14 cellular contexts compared by ENCODE assay signal in genomic region chr21:41427556-41427955, GRCh38. TPM values are rescaled to one million over a fixed set of nuclear protein-coding genes. Genes with fewer than 3 reads are reported as not detected.
DNase-seq lines count a peak whose midpoint lies in the region; ATAC-seq and TF ChIP-seq lines count a peak whose summit lies in the region.
"Had no signal": no experiment of that assay in that cellular context is flagged by ENCODE, and none has a peak within 500 bp of the region (broad histone marks: within the 10 kb centered on the region; RNA-seq: fewer than 3 reads in every experiment).

No MANE protein-coding gene starts in this region.

- no peak overlapping the region for H3K4ac ChIP-seq in H9 (ENCODE audit: low read depth, low read length)

- no peak overlapping the region for H3K27ac Mint-ChIP-seq in H9
- H3K27ac Mint-ChIP-seq in activated naive CD8-positive, alpha-beta T cell treated with anti-CD3 and anti-CD28 coated beads, Interleukin-2, amount 50 U/mL, for 24 hours = peak overlapping the region; percentile 49
- H3K27ac Mint-ChIP-seq in stimulated activated effector memory CD8-positive, alpha-beta T cell treated with anti-CD3 and anti-CD28 coated beads, Interleukin-12 subunit alpha, Interleukin-12 subunit beta, amount 100 ng/mL, for 72 hours = no peak overlapping the region

- H3K4me2 ChIP-seq in H9 (ENCODE audit: insufficient read depth, insufficient read length, low read length) = no peak overlapping the region

- no peak overlapping the region for H4K8ac ChIP-seq in H9 (replicated peaks; ENCODE audit: insufficient read length, low read depth, low read length)

- no peak overlapping the region for H3K4me3 Mint-ChIP-seq in H9
- peak overlapping the region; percentile 86 for H3K4me3 Mint-ChIP-seq in activated naive CD8-positive, alpha-beta T cell treated with anti-CD3 and anti-CD28 coated beads, Interleukin-2, amount 50 U/mL, for 24 hours
- peak overlapping the region; percentile 86 for H3K4me3 Mint-ChIP-seq in stimulated activated effector memory CD8-positive, alpha-beta T cell treated with anti-CD3 and anti-CD28 coated beads, Interleukin-12 subunit alpha, Interleukin-12 subunit beta, amount 100 ng/mL, for 72 hours

- no peaks in the 10 kb centered on the region for H4K20me1 ChIP-seq in H9 (ENCODE audit: control insufficient read depth, insufficient read depth, insufficient read length)

- no peaks in the 10 kb centered on the region; the same call in 1 of the 2 replicates for H3K4me1 ChIP-seq in H9 (ENCODE audit: insufficient read depth, low read length)

- H3K79me1 ChIP-seq in H9 (ENCODE audit: insufficient read depth, low read depth, low read length, poor library complexity, severe bottlenecking) = no peaks in the 10 kb centered on the region

- no peak overlapping the region for H3K56ac ChIP-seq in H9 (ENCODE audit: insufficient read length, low read depth, low read length)

- H3K14ac ChIP-seq in H9 (ENCODE audit: insufficient read depth, low read length) = no peak overlapping the region

- no peaks in the 10 kb centered on the region; a peak in 1 of 7 replicates for H3K36me3 Mint-ChIP-seq in H9 (ENCODE audit: insufficient read depth in 1 of 3, low read depth in 3 of 3)
- peaks cover 20% of the 10 kb centered on the region for H3K36me3 Mint-ChIP-seq in activated naive CD8-positive, alpha-beta T cell treated with anti-CD3 and anti-CD28 coated beads, Interleukin-2, amount 50 U/mL, for 24 hours (ENCODE audit: low read depth)
- peaks cover 14% of the 10 kb centered on the region for H3K36me3 Mint-ChIP-seq in stimulated activated effector memory CD8-positive, alpha-beta T cell treated with anti-CD3 and anti-CD28 coated beads, Interleukin-12 subunit alpha, Interleukin-12 subunit beta, amount 100 ng/mL, for 72 hours

- no peak overlapping the region for H4K5ac ChIP-seq in H9 (ENCODE audit: insufficient read length, low read depth, low read length)

- H2BK5ac ChIP-seq in H9 (ENCODE audit: insufficient read length, low read length) = no peak overlapping the region

- H3K4me1 Mint-ChIP-seq in H9 = peaks cover 17 to 18% of the 10 kb centered on the region in 2 experiments
- peaks cover 49% of the 10 kb centered on the region for H3K4me1 Mint-ChIP-seq in activated naive CD8-positive, alpha-beta T cell treated with anti-CD3 and anti-CD28 coated beads, Interleukin-2, amount 50 U/mL, for 24 hours
- H3K4me1 Mint-ChIP-seq in stimulated activated effector memory CD8-positive, alpha-beta T cell treated with anti-CD3 and anti-CD28 coated beads, Interleukin-12 subunit alpha, Interleukin-12 subunit beta, amount 100 ng/mL, for 72 hours = peaks cover 19% of the 10 kb centered on the region

- H3K79me2 ChIP-seq in H9 (ENCODE audit: insufficient read depth, low read length) = no peaks in the 10 kb centered on the region

- TF ChIP-seq CTCF in H9 (conservative IDR thresholded peaks at IDR 0.05) = no peak

- no peak overlapping the region for H2AFZ ChIP-seq in H9 (ENCODE audit: low read length)

- peaks cover 7% of the 10 kb centered on the region for H3K23me2 ChIP-seq in H9 (ENCODE audit: insufficient read length, low read depth, low read length, poor library complexity, severe bottlenecking)

- H2AK5ac ChIP-seq in H9 (ENCODE audit: insufficient read length, low read length) = no peak overlapping the region

- H3K23ac ChIP-seq in H9 (ENCODE audit: insufficient read length, low read depth, low read length) = no peak overlapping the region

- no peak overlapping the region for H3K18ac ChIP-seq in H9 (ENCODE audit: insufficient read length, low read depth, low read length)

- H3K27me3 Mint-ChIP-seq in H9 (ENCODE audit: low read depth) = peaks cover 44% of the 10 kb centered on the region
- H3K27me3 Mint-ChIP-seq in activated naive CD8-positive, alpha-beta T cell treated with anti-CD3 and anti-CD28 coated beads, Interleukin-2, amount 50 U/mL, for 24 hours = no peaks in the 10 kb centered on the region

- no peak for ATAC-seq in activated naive CD8-positive, alpha-beta T cell treated with anti-CD3 and anti-CD28 coated beads, Interleukin-2, amount 50 U/mL, for 24 hours
- ATAC-seq in stimulated activated effector memory CD8-positive, alpha-beta T cell treated with anti-CD3 and anti-CD28 coated beads, Interleukin-12 subunit alpha, Interleukin-12 subunit beta, amount 100 ng/mL, for 72 hours = no peak
- no peak for ATAC-seq in HG03565 (IDR thresholded peaks at IDR 0.05; ENCODE audit: unreplicated experiment)
- no peak for ATAC-seq in HG02852 (IDR thresholded peaks at IDR 0.05; ENCODE audit: unreplicated experiment)
- ATAC-seq in HG02798 (IDR thresholded peaks at IDR 0.05; ENCODE audit: poor library complexity, unreplicated experiment) = no peak

- peak; percentile 54 for DNase-seq in activated effector memory CD4-positive, alpha-beta T cell treated with anti-CD3 and anti-CD28 coated beads, Interleukin-2, amount 50 U/mL, for 16 hours
- no peak for DNase-seq in activated effector memory CD4-positive, alpha-beta T cell treated with Interleukin-2 at 50 U/mL for 16 hours
- DNase-seq in H9 = peak; percentile 19
- DNase-seq in activated naive CD8-positive, alpha-beta T cell treated with anti-CD3 and anti-CD28 coated beads, Interleukin-2, amount 50 U/mL, for 24 hours = no peak
- no peak for DNase-seq in stimulated activated effector memory CD8-positive, alpha-beta T cell treated with anti-CD3 and anti-CD28 coated beads, Interleukin-12 subunit alpha, Interleukin-12 subunit beta, amount 100 ng/mL, for 72 hours (ENCODE audit: low spot score in 2 of 2)
- DNase-seq: activated CD4-positive, CD25-positive, alpha-beta regulatory T cell treated with anti-CD3 and anti-CD28 coated beads, Interleukin-2, amount 50 U/mL, for 72 hours; DMS79; esophagus squamous epithelium; NCI-H1417 treated with DMSO at 0.1 percent for 48 hours; transverse colon had no signal

- H2BK120ac ChIP-seq in H9 (ENCODE audit: low read depth, low read length, poor library complexity, severe bottlenecking) = no peak overlapping the region

- peaks cover 0 to 2% of the 10 kb centered on the region in 2 experiments; a peak in 2 of 5 replicates for H3K9me3 Mint-ChIP-seq in H9
- no peaks in the 10 kb centered on the region for H3K9me3 Mint-ChIP-seq in activated naive CD8-positive, alpha-beta T cell treated with anti-CD3 and anti-CD28 coated beads, Interleukin-2, amount 50 U/mL, for 24 hours
- no peaks in the 10 kb centered on the region for H3K9me3 Mint-ChIP-seq in stimulated activated effector memory CD8-positive, alpha-beta T cell treated with anti-CD3 and anti-CD28 coated beads, Interleukin-12 subunit alpha, Interleukin-12 subunit beta, amount 100 ng/mL, for 72 hours

- no peak overlapping the region for H2BK12ac ChIP-seq in H9 (ENCODE audit: insufficient read length, low read depth, low read length)

- no peak overlapping the region for H2BK15ac ChIP-seq in H9 (ENCODE audit: low read depth, low read length)

- no peak overlapping the region for H3K27ac ChIP-seq in H9 (ENCODE audit: insufficient read length, low read depth, low read length)
- H3K27ac ChIP-seq: adrenal gland had no signal

- peaks cover 2% of the 10 kb centered on the region; the same call in 1 of the 2 replicates for H3K27me3 ChIP-seq in H9 (ENCODE audit: insufficient read depth, low read length)
- H3K27me3 ChIP-seq: adrenal gland, esophagus squamous epithelium, transverse colon had no signal

- H4K91ac ChIP-seq in H9 (ENCODE audit: insufficient read length, low read depth, low read length) = no peak overlapping the region

- H3K9me3 ChIP-seq in H9 (ENCODE audit: control insufficient read depth, low read depth, low read length) = no peaks in the 10 kb centered on the region
- H3K9me3 ChIP-seq: adrenal gland, esophagus squamous epithelium, transverse colon had no signal

- H3K9ac ChIP-seq in H9 (ENCODE audit: extremely low read depth, insufficient read length, low read length) = no peak overlapping the region

- no CpG with 5 or more reads among the region's 8 CpGs for WGBS in H9 (ENCODE audit: extremely low coverage, insufficient read length, low lambda C conversion rate)

- H3T11ph ChIP-seq in H9 (ENCODE audit: low read length) = no peak overlapping the region

- H2BK20ac ChIP-seq in H9 (ENCODE audit: low read depth, low read length, poor library complexity, severe bottlenecking) = no peak overlapping the region

RNA-seq across cellular contexts. Expression of gene MX1, which starts 1.5 kb away (rescaled TPM):
- 5.1 and 6.3 TPM in 2 replicates for total RNA-seq in H9 (2021)

Comparison
In these comparisons a context has a peak if more than half of its experiments do, and no peak if none do; other contexts are left out.
1. DNase-seq: peak in activated effector memory CD4-positive, alpha-beta T cell treated with anti-CD3 and anti-CD28 coated beads, Interleukin-2, amount 50 U/mL, for 16 hours (single experiment) and H9 (single experiment); none in activated effector memory CD4-positive, alpha-beta T cell treated with Interleukin-2 at 50 U/mL for 16 hours (single experiment), activated naive CD8-positive, alpha-beta T cell treated with anti-CD3 and anti-CD28 coated beads, Interleukin-2, amount 50 U/mL, for 24 hours (single experiment) and stimulated activated effector memory CD8-positive, alpha-beta T cell treated with anti-CD3 and anti-CD28 coated beads, Interleukin-12 subunit alpha, Interleukin-12 subunit beta, amount 100 ng/mL, for 72 hours (0 of 2).
2. H3K4me3 Mint-ChIP-seq: peak in activated naive CD8-positive, alpha-beta T cell treated with anti-CD3 and anti-CD28 coated beads, Interleukin-2, amount 50 U/mL, for 24 hours (single experiment) and stimulated activated effector memory CD8-positive, alpha-beta T cell treated with anti-CD3 and anti-CD28 coated beads, Interleukin-12 subunit alpha, Interleukin-12 subunit beta, amount 100 ng/mL, for 72 hours (single experiment); none in H9 (0 of 2).